23 cellular contexts compared by ENCODE assay signal in genomic region chr14:79899610-79900009, GRCh38.
"Had no signal": no experiment of that assay in that cellular context is flagged by ENCODE, and none has a peak within 500 bp of the region (broad histone marks: within the 10 kb centered on the region; RNA-seq: fewer than 3 reads in every experiment).

No MANE protein-coding gene starts in this region.

- H3K4me1 ChIP-seq: SJSA1 had no signal

- DNase-seq: Karpas-422, KBM-7, MM.1S, MV-4-11, NCI-H1105, NCI-H1436 treated with DMSO at 0.1 percent for 48 hours, NCI-H1930, NCI-H2029 treated with DMSO at 0.1 percent for 48 hours, NCI-H226, NCI-H446 treated with DMSO at 0.1 percent for 48 hours, NCI-H510A, NCI-H526, NCI-H774, PC-9, Right ventricle myocardium superior, SHP77 treated with DMSO at 0.1 percent for 48 hours, SW 1271, T-helper 1 cell had no signal

- H3K27ac ChIP-seq: KMS-11, PC-9, RWPE1, SJSA1 had no signal

- H3K4me3 ChIP-seq: PC-9, SJSA1 had no signal

- H3K36me3 ChIP-seq: SJSA1 had no signal

- H2AFZ ChIP-seq: PC-9 had no signal

- H3K9ac ChIP-seq: KMS-11, SK-N-SH had no signal

- H3K4me2 ChIP-seq: KMS-11, PC-9, SK-N-SH had no signal

- H3K27me3 ChIP-seq: SJSA1 had no signal

- H3K9me3 ChIP-seq: SJSA1, SK-N-SH had no signal

- ATAC-seq: Panc1 had no signal
